In the genomic region with DNA sequence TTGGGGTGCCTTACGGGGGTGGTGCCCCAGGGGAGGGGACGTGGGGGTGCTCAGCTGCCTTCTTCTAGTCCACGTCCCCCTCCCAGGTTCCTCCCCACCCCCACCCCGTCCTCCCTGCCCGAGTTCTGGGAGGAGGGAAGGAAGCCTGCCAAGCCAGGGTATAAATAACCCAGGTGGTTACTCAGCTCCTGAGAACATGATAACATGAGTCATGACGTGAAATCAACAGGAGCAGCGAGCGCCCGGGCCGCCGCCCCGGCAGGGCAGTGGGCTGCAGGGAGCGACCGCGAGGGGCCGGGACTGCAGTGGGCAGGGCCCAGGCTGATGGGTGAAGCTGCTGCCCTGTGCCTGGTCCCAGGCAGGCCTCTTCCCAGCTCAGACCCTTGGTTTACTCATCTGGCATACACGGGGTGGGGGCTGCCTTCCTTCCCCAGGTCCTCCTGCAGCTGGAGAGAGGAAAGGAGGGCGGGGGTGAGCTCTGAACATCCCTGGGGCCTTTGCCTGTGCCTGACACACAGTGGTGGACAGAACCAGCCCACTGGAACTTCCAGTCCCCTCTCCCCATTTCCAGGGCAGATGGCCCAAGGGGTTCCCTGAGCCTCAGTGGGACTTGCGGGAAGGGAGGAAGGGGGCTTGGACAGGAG, we compare ENCODE assay signal across 8 cellular contexts.
DNase-seq lines count a peak whose midpoint lies in the region; ATAC-seq and TF ChIP-seq lines count a peak whose summit lies in the region.

No MANE protein-coding gene starts in this region.

- H3K4me3 ChIP-seq in astrocyte of the cerebellum (ENCODE audit: low read depth, low read length) = no peak overlapping the region

- DNase-seq in NCI-H146 (lab: John Stamatoyannopoulos, UW) (peak; percentile 28), NCI-H146 treated with DMSO at 0.1 percent for 48 hours (lab: John Stamatoyannopoulos, UW; ENCODE audit: unreplicated experiment) (no peak), NCI-H2196 (lab: John Stamatoyannopoulos, UW; ENCODE audit: unreplicated experiment) (peak; percentile 45), astrocyte of the cerebellum (ENCODE audit: low read depth) (peak; percentile 60), inferior parietal cortex (ENCODE audit: extremely low spot score) (peak; percentile 36), superior temporal gyrus (ENCODE audit: extremely low spot score) (peak; percentile 53), NCI-H2081 (lab: John Stamatoyannopoulos, UW) (no peak)

- in situ Hi-C loops in astrocyte of the cerebellum (cut with HindIII; ENCODE audit: low sequenced_read_pairs) = no loop called here

- TF ChIP-seq CTCF in astrocyte of the cerebellum (IDR thresholded peaks at IDR 0.05; ENCODE audit: low read depth, low read length, missing control alignments) = no peak

- ATAC-seq in GM21381 (IDR thresholded peaks at IDR 0.05; ENCODE audit: unreplicated experiment) = no peak

Comparison
In these comparisons a context has a peak if more than half of its experiments do, and no peak if none do; other contexts are left out.
1. DNase-seq: peak in NCI-H146 (single experiment), NCI-H2196 (single experiment), astrocyte of the cerebellum (single experiment), inferior parietal cortex (single experiment) and superior temporal gyrus (single experiment); none in NCI-H146 treated with DMSO at 0.1 percent for 48 hours (single experiment) and NCI-H2081 (0 of 2).